8 cellular contexts compared by ENCODE assay signal in the genomic region with DNA sequence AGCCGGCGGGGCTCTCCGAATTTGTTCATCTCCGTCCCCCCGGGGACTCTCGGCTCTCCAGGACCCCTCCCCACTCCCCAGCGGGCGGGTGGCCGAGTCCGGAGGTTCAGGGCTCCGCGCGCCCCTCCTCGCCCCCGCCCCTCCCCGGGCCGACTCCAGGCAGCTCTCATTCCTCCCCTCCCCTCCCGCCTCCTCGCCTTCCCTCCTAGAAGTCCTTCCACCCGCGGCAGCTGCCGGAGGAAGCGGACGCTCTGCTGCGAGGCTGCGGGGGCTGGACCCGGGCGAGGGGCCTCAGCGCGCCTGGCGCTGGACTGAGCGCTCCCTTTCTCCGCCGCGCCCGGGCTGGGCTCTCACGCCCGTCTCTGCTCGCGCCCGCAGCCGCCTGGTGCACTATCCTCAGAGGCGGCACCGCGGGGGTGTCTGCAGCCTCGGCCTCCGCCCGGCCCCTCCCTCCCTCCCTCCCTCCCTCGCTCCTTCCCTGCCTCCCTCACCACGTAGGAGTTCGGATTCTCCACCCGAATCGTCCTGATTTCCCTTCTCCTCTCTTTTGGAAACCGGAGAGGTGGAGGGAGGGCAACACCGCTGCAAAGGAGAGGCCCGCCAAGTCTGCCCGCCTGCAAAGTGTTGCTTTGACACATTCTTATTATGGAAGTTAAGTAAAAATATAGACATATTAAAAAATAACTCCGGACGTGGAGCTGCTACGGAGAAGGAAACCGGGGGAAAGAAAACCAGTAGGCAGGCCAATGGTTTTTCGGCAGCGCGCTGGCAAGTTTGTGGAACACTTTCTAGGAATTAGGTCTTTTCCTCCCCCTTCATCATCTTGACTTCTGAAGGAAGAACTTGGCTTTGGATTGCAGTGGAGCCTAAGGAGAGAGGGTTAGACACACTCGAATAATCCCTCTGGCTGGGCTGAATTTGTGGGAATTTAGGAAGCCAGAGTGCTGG. TPM values are rescaled to one million over a fixed set of nuclear protein-coding genes. Genes with fewer than 3 reads are reported as not detected.
A peak's percentile ranks its signal among the peaks of the same experiment; 100 is the strongest.
DNase-seq lines count a peak whose midpoint lies in the region; ATAC-seq and TF ChIP-seq lines count a peak whose summit lies in the region.

Gene ROBO2 (plus strand): TSS at position 494 of the 948 bp plus-strand sequence. CDS start 687 bp downstream, outside the sequence.

- H4K8ac ChIP-seq in mesenchymal stem cell (ENCODE audit: low read length) = no peak within 1 kb of the TSS

- WGBS in mesenchymal stem cell = 1% methylated on average over 20 of the region's 65 CpGs

- H3K9me3 ChIP-seq in mesenchymal stem cell (ENCODE audit: control insufficient read depth, low read length) = no peaks in the 10 kb centered on the region

- ATAC-seq in HG03196 (IDR thresholded peaks at IDR 0.05; ENCODE audit: unreplicated experiment) = no peak

- no peak within 1 kb of the TSS for H2BK120ac ChIP-seq in mesenchymal stem cell (ENCODE audit: low read depth, low read length)

- H3K9ac ChIP-seq in mesenchymal stem cell (ENCODE audit: low read length) = peak within 1 kb of the TSS; percentile 35

- H3K18ac ChIP-seq in mesenchymal stem cell (ENCODE audit: low read depth in 1 of 2, low read length in 2 of 2) = no peak within 1 kb of the TSS

- H3K79me1 ChIP-seq in mesenchymal stem cell (replicated peaks; ENCODE audit: low read length, poor library complexity, severe bottlenecking) = no peaks in the 10 kb centered on the region

- TF ChIP-seq CTCF in dorsolateral prefrontal cortex (IDR thresholded peaks at IDR 0.05 in 54 of 56, conservative IDR thresholded peaks at IDR 0.05 in 2 of 56; ENCODE audit: low read depth in 1 of 56, partially characterized antibody in 56 of 56) = no peak

- no peak within 1 kb of the TSS for H3K14ac ChIP-seq in mesenchymal stem cell (ENCODE audit: low read length in 2 of 2)

- no peak within 1 kb of the TSS for H2BK12ac ChIP-seq in mesenchymal stem cell (ENCODE audit: low read length in 2 of 2)

- H3K4me3 ChIP-seq in dorsolateral prefrontal cortex (peak within 1 kb of the TSS; percentile 33 to 80 (median 66)), mesenchymal stem cell (ENCODE audit: insufficient read depth in 1 of 2, low read depth in 1 of 2, low read length in 2 of 2) (peak within 1 kb of the TSS; percentile 67 to 75)

- intact Hi-C loops in dorsolateral prefrontal cortex (cut with DNase I) = loop anchor here (2.0 to 10.0 kb wide), 3 partner anchors 215 to 1602 kb away; no protein-coding TSS in a partner anchor

- peak within 1 kb of the TSS; percentile 90 for H3K4me2 ChIP-seq in mesenchymal stem cell (ENCODE audit: low read length, poor library complexity, severe bottlenecking)

- H2BK5ac ChIP-seq in mesenchymal stem cell (ENCODE audit: low read depth, low read length, poor library complexity, severe bottlenecking) = no peak within 1 kb of the TSS

- H2BK15ac ChIP-seq in mesenchymal stem cell (ENCODE audit: low read depth, poor library complexity, severe bottlenecking) = peak within 1 kb of the TSS; percentile 40

- DNase-seq in DMS79 (lab: John Stamatoyannopoulos, UW) (peak; percentile 52), NCI-H446 (lab: John Stamatoyannopoulos, UW) (peak; percentile 70 to 74), dorsolateral prefrontal cortex (peak in 9 of 10 donors; percentile 27 to 67 (median 49)), mesenchymal stem cell (peak; percentile 44), NAMALWA (ENCODE audit: low spot score) (no peak), ureter (ENCODE audit: low spot score) (no peak)
- no peak for DNase-seq in activated effector memory CD4-positive, alpha-beta T cell treated with anti-CD3 and anti-CD28 coated beads, Interleukin-2, amount 50 U/mL, for 16 hours

- peak within 1 kb of the TSS in 1 of 2 experiments; percentile 96 for H3K23ac ChIP-seq in mesenchymal stem cell (ENCODE audit: low read length in 2 of 2)

- H2AK5ac ChIP-seq in mesenchymal stem cell (ENCODE audit: low read length, severe bottlenecking) = no peak within 1 kb of the TSS

- H3K4ac ChIP-seq in mesenchymal stem cell (ENCODE audit: low read depth in 1 of 2, low read length in 2 of 2) = no peak within 1 kb of the TSS

- H3K27ac ChIP-seq in dorsolateral prefrontal cortex = peak within 1 kb of the TSS in 51 of 59 donors; percentile 10 to 84 (median 63)
- no peak within 1 kb of the TSS for H3K27ac ChIP-seq in mesenchymal stem cell (ENCODE audit: low read length, poor library complexity, severe bottlenecking)

- H3K4me1 ChIP-seq in mesenchymal stem cell (ENCODE audit: control insufficient read depth, insufficient read depth, low read depth, low read length) = peaks cover 3% of the 10 kb centered on the region

- H2AFZ ChIP-seq in mesenchymal stem cell (ENCODE audit: low read depth, low read length) = peak within 1 kb of the TSS; percentile 47

- no peak within 1 kb of the TSS for H4K91ac ChIP-seq in mesenchymal stem cell (ENCODE audit: low read length)

- no peaks in the 10 kb centered on the region for H3K36me3 ChIP-seq in mesenchymal stem cell (ENCODE audit: control insufficient read depth in 1 of 2, insufficient read depth in 2 of 2, low read depth in 1 of 2, low read length in 2 of 2)

- H3K27me3 ChIP-seq in dorsolateral prefrontal cortex (peaks cover 0 to 31% (median 0%) of the 10 kb centered on the region in 45 donors), mesenchymal stem cell (ENCODE audit: control insufficient read depth in 1 of 2, insufficient read depth in 1 of 2, low read length in 2 of 2) (peaks cover 4 to 49% of the 10 kb centered on the region in 2 experiments)

RNA-seq across cellular contexts. Expression of gene ROBO2, which starts in this region (rescaled TPM):
- total RNA-seq in dorsolateral prefrontal cortex = 100 to 1,000 TPM in 2 of 120 experiments, 10 to 100 TPM in 118; 14.8 to 109 (median 64.7) TPM
- polyA plus RNA-seq in mesenchymal stem cell (2013, experiment 1 of 2) = 2.0 TPM
- polyA plus RNA-seq in mesenchymal stem cell (2013, experiment 2 of 2) = 2.0 TPM
- 0.39 TPM for total RNA-seq in ureter

Comparison
In these comparisons a context has a peak if more than half of its experiments do, and no peak if none do; other contexts are left out.
1. RNA of gene ROBO2 (total RNA-seq): 14.8 to 109 TPM in dorsolateral prefrontal cortex; 0.39 TPM in ureter (single experiment); every median in the first group is over 10 times any median in the second.
2. DNase-seq: peak in DMS79 (single experiment), NCI-H446 (2 of 2), dorsolateral prefrontal cortex (9 of 10) and mesenchymal stem cell (single experiment); none in NAMALWA (single experiment), activated effector memory CD4-positive, alpha-beta T cell treated with anti-CD3 and anti-CD28 coated beads, Interleukin-2, amount 50 U/mL, for 16 hours (single experiment) and ureter (single experiment).